19 cellular contexts compared by ENCODE assay signal in the genomic region with DNA sequence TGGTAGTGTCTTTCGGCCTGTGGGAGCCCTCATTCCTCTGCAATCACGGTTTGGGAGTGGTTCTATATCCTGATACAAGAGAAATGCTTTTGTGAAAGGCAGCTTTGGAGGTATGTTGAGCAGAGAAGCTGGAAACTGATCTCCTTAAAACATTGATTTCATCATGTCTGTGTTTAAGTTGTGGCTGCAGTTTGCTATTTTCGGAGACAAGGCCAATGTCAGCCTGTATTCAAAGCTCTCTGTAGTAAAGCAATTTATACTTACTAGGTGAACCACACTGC.
DNase-seq lines count a peak whose midpoint lies in the region; ATAC-seq and TF ChIP-seq lines count a peak whose summit lies in the region.
"Had no signal": no experiment of that assay in that cellular context is flagged by ENCODE, and none has a peak within 500 bp of the region (broad histone marks: within the 10 kb centered on the region; RNA-seq: fewer than 3 reads in every experiment).

No MANE protein-coding gene starts in this region.

- H3K4me3 ChIP-seq in fibroblast of the aortic adventitia (ENCODE audit: low read depth, low read length) = no peak overlapping the region
- H3K4me3 ChIP-seq in right cardiac atrium (ENCODE audit: low read length) = no peak overlapping the region
- H3K4me3 ChIP-seq: BLaER1, HAP-1 had no signal

- H3K27me3 ChIP-seq in right cardiac atrium (ENCODE audit: control insufficient read depth, insufficient read depth) = no peaks in the 10 kb centered on the region
- H3K27me3 ChIP-seq: BLaER1 had no signal

- intact Hi-C loops in right cardiac atrium (cut with DNase I) = no loop called here

- H3K4me1 ChIP-seq in right cardiac atrium (ENCODE audit: control insufficient read depth, insufficient read depth, low read length) = no peaks in the 10 kb centered on the region
- H3K4me1 ChIP-seq: HAP-1 had no signal

- ATAC-seq in right cardiac atrium = no peak

- H3K9me3 ChIP-seq in right cardiac atrium (ENCODE audit: control insufficient read depth, low read length) = no peaks in the 10 kb centered on the region
- H3K9me3 ChIP-seq: BLaER1, HAP-1 had no signal

- no peaks in the 10 kb centered on the region for H3K9me3 Mint-ChIP-seq in brain
- H3K9me3 Mint-ChIP-seq: CD4-positive, alpha-beta T cell had no signal

- H3K27ac ChIP-seq in right cardiac atrium (ENCODE audit: low read length) = no peak overlapping the region
- H3K27ac ChIP-seq: BLaER1 had no signal

- TF ChIP-seq CTCF in brain (conservative IDR thresholded peaks at IDR 0.05) = no peak
- no peak for TF ChIP-seq CTCF in fibroblast of the aortic adventitia (IDR thresholded peaks at IDR 0.05; ENCODE audit: insufficient read depth, low read length)

- H3K4me1 Mint-ChIP-seq in brain = peaks cover 17% of the 10 kb centered on the region
- H3K4me1 Mint-ChIP-seq: IgD-negative memory B cell had no signal

- DNase-seq in MV-4-11 (lab: John Stamatoyannopoulos, UW) = peak; percentile 16
- DNase-seq in fibroblast of the aortic adventitia (ENCODE audit: low read depth) = peak; percentile 37
- DNase-seq in right cardiac atrium = no peak
- no peak for DNase-seq in HT-29 (ENCODE audit: low spot score)
- no peak for DNase-seq in NCI-H774 (lab: John Stamatoyannopoulos, UW)
- DNase-seq in midbrain (lab: John Stamatoyannopoulos, UW) = no peak
- DNase-seq: CD4-positive, alpha-beta T cell; COR-L47; DMS79 treated with DMSO at 0.1 percent for 48 hours; NCI-H1417 treated with DMSO at 0.1 percent for 48 hours; NCI-H187 treated with DMSO at 0.1 percent for 48 hours; NCI-H2227 treated with DMSO at 0.1 percent for 48 hours; NCI-H510A; NCI-H748 treated with DMSO at 0.1 percent for 48 hours; NK-92 treated with Interleukin-12 subunit alpha and Interleukin-12 subunit beta, amount 100 ng/mL, for 24 hours had no signal

- 81% methylated on average over 3 of the region's 3 CpGs for WGBS in right cardiac atrium

- peaks cover 7% of the 10 kb centered on the region for H3K27me3 Mint-ChIP-seq in brain
- H3K27me3 Mint-ChIP-seq: CD4-positive, alpha-beta T cell had no signal

- H3K36me3 Mint-ChIP-seq in brain = no peaks in the 10 kb centered on the region

- H3K27ac Mint-ChIP-seq in brain = peak overlapping the region in 3 of 5 experiments; percentile 5 to 71 (median 65)
- H3K27ac Mint-ChIP-seq: CD4-positive, alpha-beta T cell; IgD-negative memory B cell had no signal

- H3K4me3 Mint-ChIP-seq in brain = no peak overlapping the region
- H3K4me3 Mint-ChIP-seq: CD4-positive, alpha-beta T cell; IgD-negative memory B cell had no signal

Comparison
In these comparisons a context has a peak if more than half of its experiments do, and no peak if none do; other contexts are left out.
1. DNase-seq: peak in MV-4-11 (single experiment) and fibroblast of the aortic adventitia (single experiment); none in right cardiac atrium (0 of 3), HT-29 (single experiment), NCI-H774 (single experiment) and midbrain (single experiment).